Comparison of ENCODE assay signal across 34 cellular contexts in the genomic region with DNA sequence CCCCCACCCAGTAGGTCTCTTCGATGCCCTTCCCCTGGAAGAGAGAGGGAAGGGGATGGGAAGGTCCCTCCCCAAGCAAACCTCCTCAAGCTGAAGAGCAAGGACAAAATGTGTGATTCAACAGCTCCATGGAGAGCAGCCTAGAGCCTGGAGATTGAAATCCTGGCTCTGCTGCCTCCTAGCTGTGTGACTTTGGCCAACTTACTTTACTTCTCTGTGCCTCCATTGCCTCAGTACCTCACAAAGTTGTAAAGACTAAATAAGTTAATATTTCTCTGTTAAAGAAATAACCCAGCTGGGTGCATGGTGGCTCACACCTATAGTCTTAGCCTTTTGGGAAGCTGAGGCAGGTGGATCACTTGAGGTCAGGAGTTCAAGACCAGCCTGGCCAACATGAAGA. TPM values are rescaled to one million over a fixed set of nuclear protein-coding genes. Genes with fewer than 3 reads are reported as not detected.
"Had no signal": no experiment of that assay in that cellular context is flagged by ENCODE, and none has a peak within 500 bp of the region (broad histone marks: within the 10 kb centered on the region; RNA-seq: fewer than 3 reads in every experiment).

No MANE protein-coding gene starts in this region.

- DNase-seq: activated B cell treated with CpG ODN at 0.5 μM for 24 hours; activated CD4-positive, alpha-beta T cell treated with anti-CD3 and anti-CD28 coated beads for 48 hours; activated CD4-positive, alpha-beta T cell treated with anti-CD3 and anti-CD28 coated beads, Interleukin-2, amount 50 U/mL, for 1 hour; activated CD4-positive, alpha-beta T cell treated with anti-CD3 and anti-CD28 coated beads, Interleukin-2, amount 50 U/mL, for 48 hours; activated CD8-positive, alpha-beta memory T cell treated with anti-CD3 and anti-CD28 coated beads for 24 hours; activated CD8-positive, alpha-beta T cell treated with anti-CD3 and anti-CD28 coated beads for 36 hours; activated effector memory CD4-positive, alpha-beta T cell treated with anti-CD3 and anti-CD28 coated beads, Interleukin-2, amount 50 U/mL, for 16 hours; activated naive CD4-positive, alpha-beta T cell treated with anti-CD3 and anti-CD28 coated beads for 36 hours; activated naive CD8-positive, alpha-beta T cell treated with anti-CD3 and anti-CD28 coated beads for 36 hours; activated naive CD8-positive, alpha-beta T cell treated with anti-CD3 and anti-CD28 coated beads, Interleukin-2, amount 50 U/mL, for 24 hours; activated T-cell treated with anti-CD3 and anti-CD28 coated beads, Interleukin-2, amount 50 U/mL, for 4 hours; adrenal gland; amygdala; aorta; dermis blood vessel endothelial cell; effector CD4-positive, alpha-beta T cell; effector memory CD8-positive, alpha-beta T cell; erythroblast; foreskin keratinocyte; gastrocnemius medialis; heart right ventricle; T-helper 1 cell; T-helper 17 cell; T1000; WERI-Rb-1 had no signal

- H3K27ac ChIP-seq: adrenal gland, coronary artery, esophagus muscularis mucosa, foreskin keratinocyte, gastrocnemius medialis, heart right ventricle, WERI-Rb-1 had no signal

- H3K4me3 Mint-ChIP-seq: activated B cell treated with CpG ODN at 0.5 μM for 24 hours; activated CD8-positive, alpha-beta T cell treated with anti-CD3 and anti-CD28 coated beads for 36 hours; activated naive CD4-positive, alpha-beta T cell treated with anti-CD3 and anti-CD28 coated beads for 36 hours; activated naive CD4-positive, alpha-beta T cell treated with anti-CD3 and anti-CD28 coated beads, Interleukin-2, amount 50 U/mL, for 24 hours; activated naive CD8-positive, alpha-beta T cell treated with anti-CD3 and anti-CD28 coated beads for 36 hours; activated naive CD8-positive, alpha-beta T cell treated with anti-CD3 and anti-CD28 coated beads, Interleukin-2, amount 50 U/mL, for 24 hours; activated T-cell treated with anti-CD3 and anti-CD28 coated beads, Interleukin-2, amount 50 U/mL, for 4 hours; activated T-helper 17 cell treated with anti-CD3 and anti-CD28 coated beads, Interleukin-2, amount 50 U/mL, for 72 hours; brain; central memory CD8-positive, alpha-beta T cell; effector memory CD8-positive, alpha-beta T cell; T-helper 17 cell; T-helper 2 cell treated with Interferon-gamma antibody and Interleukin-4, amounts not matched to agents 5 μg/mL and 100 μg/mL, for 36 hours had no signal

- H3K9me3 Mint-ChIP-seq: activated B cell treated with CpG ODN at 0.5 μM for 24 hours; activated CD8-positive, alpha-beta T cell treated with anti-CD3 and anti-CD28 coated beads for 36 hours; activated naive CD4-positive, alpha-beta T cell treated with anti-CD3 and anti-CD28 coated beads for 36 hours; activated naive CD4-positive, alpha-beta T cell treated with anti-CD3 and anti-CD28 coated beads, Interleukin-2, amount 50 U/mL, for 24 hours; activated naive CD8-positive, alpha-beta T cell treated with anti-CD3 and anti-CD28 coated beads for 36 hours; activated naive CD8-positive, alpha-beta T cell treated with anti-CD3 and anti-CD28 coated beads, Interleukin-2, amount 50 U/mL, for 24 hours; activated T-cell treated with anti-CD3 and anti-CD28 coated beads, Interleukin-2, amount 50 U/mL, for 4 hours; activated T-helper 17 cell treated with anti-CD3 and anti-CD28 coated beads, Interleukin-2, amount 50 U/mL, for 72 hours; central memory CD8-positive, alpha-beta T cell; effector memory CD8-positive, alpha-beta T cell; T-helper 2 cell treated with Interferon-gamma antibody and Interleukin-4, amounts not matched to agents 5 μg/mL and 100 μg/mL, for 36 hours had no signal

- H3K4me3 ChIP-seq: adrenal gland, coronary artery, esophagus muscularis mucosa, gastrocnemius medialis, heart right ventricle had no signal

- H3K9me3 ChIP-seq: adrenal gland, esophagus muscularis mucosa, gastrocnemius medialis, heart right ventricle had no signal

- H3K27ac Mint-ChIP-seq: activated B cell treated with CpG ODN at 0.5 μM for 24 hours; activated CD8-positive, alpha-beta T cell treated with anti-CD3 and anti-CD28 coated beads for 36 hours; activated naive CD4-positive, alpha-beta T cell treated with anti-CD3 and anti-CD28 coated beads for 36 hours; activated naive CD4-positive, alpha-beta T cell treated with anti-CD3 and anti-CD28 coated beads, Interleukin-2, amount 50 U/mL, for 24 hours; activated naive CD8-positive, alpha-beta T cell treated with anti-CD3 and anti-CD28 coated beads for 36 hours; activated naive CD8-positive, alpha-beta T cell treated with anti-CD3 and anti-CD28 coated beads, Interleukin-2, amount 50 U/mL, for 24 hours; activated T-helper 17 cell treated with anti-CD3 and anti-CD28 coated beads, Interleukin-2, amount 50 U/mL, for 72 hours; brain; T-helper 17 cell had no signal

- H3K27me3 ChIP-seq: adrenal gland, esophagus muscularis mucosa, gastrocnemius medialis, heart right ventricle had no signal

- FAIRE-seq: bronchial epithelial cell had no signal

- H3K27me3 Mint-ChIP-seq: activated CD8-positive, alpha-beta T cell treated with anti-CD3 and anti-CD28 coated beads for 36 hours; activated naive CD4-positive, alpha-beta T cell treated with anti-CD3 and anti-CD28 coated beads, Interleukin-2, amount 50 U/mL, for 24 hours; activated naive CD8-positive, alpha-beta T cell treated with anti-CD3 and anti-CD28 coated beads for 36 hours; brain had no signal

- ATAC-seq: activated CD4-positive, CD25-positive, alpha-beta regulatory T cell treated with anti-CD3 and anti-CD28 coated beads, Interleukin-2, amount 50 U/mL, for 24 hours; activated CD8-positive, alpha-beta T cell treated with anti-CD3 and anti-CD28 coated beads for 36 hours; activated naive CD8-positive, alpha-beta T cell treated with anti-CD3 and anti-CD28 coated beads, Interleukin-2, amount 50 U/mL, for 24 hours; activated T-cell treated with anti-CD3 and anti-CD28 coated beads, Interleukin-2, amount 50 U/mL, for 4 hours; activated T-helper 17 cell treated with anti-CD3 and anti-CD28 coated beads, Interleukin-2, amount 50 U/mL, for 72 hours; effector memory CD8-positive, alpha-beta T cell; foreskin keratinocyte; gastrocnemius medialis; heart right ventricle; T-helper 17 cell had no signal

- H3K4me1 ChIP-seq: esophagus muscularis mucosa, foreskin keratinocyte, gastrocnemius medialis had no signal

- H3K36me3 ChIP-seq: adrenal gland, esophagus muscularis mucosa, gastrocnemius medialis, heart right ventricle, WERI-Rb-1 had no signal

- H3K36me3 Mint-ChIP-seq: activated naive CD4-positive, alpha-beta T cell treated with anti-CD3 and anti-CD28 coated beads, Interleukin-2, amount 50 U/mL, for 24 hours; activated naive CD8-positive, alpha-beta T cell treated with anti-CD3 and anti-CD28 coated beads for 36 hours; brain had no signal

RNA-seq across cellular contexts. Expression of gene LRRC32, which starts 21.1 kb away (rescaled TPM):
- total RNA-seq: foreskin keratinocyte had no signal
